Comparison of ENCODE assay signal across 8 cellular contexts in genomic region chr2:25521665-25522387, GRCh38.
DNase-seq lines count a peak whose midpoint lies in the region; ATAC-seq, FAIRE-seq and TF ChIP-seq lines count a peak whose summit lies in the region.

No MANE protein-coding gene starts in this region.

- ATAC-seq in GM21423 (IDR thresholded peaks at IDR 0.05; ENCODE audit: unreplicated experiment): peak; percentile 62

- DNase-seq in OCI-M1 (lab: John Stamatoyannopoulos, UW) (peak; percentile 91), brain microvascular endothelial cell (peak; percentile 55), kidney (no peak)
- DNase-seq in stimulated activated CD4-positive, alpha-beta T cell treated with anti-CD3 and anti-CD28 coated beads, Interleukin-4, amount 100 ng/mL, for 24 hours: peak; percentile 59
- DNase-seq in activated effector memory CD4-positive, alpha-beta T cell treated with Interleukin-2 at 50 U/mL for 16 hours: no peak

- H3K9me3 ChIP-seq in DOHH2 (ENCODE audit: control insufficient read depth, insufficient read depth, low read length) (no peaks in the 10 kb centered on the region), kidney (ENCODE audit: control insufficient read depth in 1 of 2, low read length in 2 of 2) (no peaks in the 10 kb centered on the region)

- TF ChIP-seq CTCF in DOHH2 (IDR thresholded peaks at IDR 0.05; ENCODE audit: low read depth, low read length, poor library complexity, severe bottlenecking): peak; percentile 82
- TF ChIP-seq CTCF in KMS-11 (conservative IDR thresholded peaks at IDR 0.05; ENCODE audit: low read depth, low read length): peak; percentile 88
- TF ChIP-seq CTCF in brain microvascular endothelial cell (IDR thresholded peaks at IDR 0.05; ENCODE audit: low read depth, low read length, missing control alignments): peak; percentile 69
- peak; percentile 77 for TF ChIP-seq CTCF in kidney (IDR thresholded peaks at IDR 0.05; ENCODE audit: borderline replicate concordance, extremely low read depth, insufficient read depth)

- H3K4me3 ChIP-seq in DOHH2 (ENCODE audit: low read length): peak overlapping the region; percentile 30; the same call in 1 of the 2 replicates
- no peak overlapping the region for H3K4me3 ChIP-seq in KMS-11 (IDR thresholded peaks at IDR 0.05; ENCODE audit: insufficient read depth, low read depth, low read length)
- no peak overlapping the region for H3K4me3 ChIP-seq in brain microvascular endothelial cell (ENCODE audit: low read depth, low read length)
- peak overlapping the region; percentile 61 to 80 for H3K4me3 ChIP-seq in kidney (ENCODE audit: low read length in 2 of 2)

- H3K36me3 ChIP-seq in DOHH2 (ENCODE audit: control insufficient read depth, low read length) (no peaks in the 10 kb centered on the region), KMS-11 (ENCODE audit: insufficient read depth) (no peaks in the 10 kb centered on the region), brain microvascular endothelial cell (replicated peaks) (no peaks in the 10 kb centered on the region), kidney (ENCODE audit: control insufficient read depth in 1 of 2, insufficient read depth in 2 of 2, low read length in 2 of 2) (no peaks in the 10 kb centered on the region)

- H3K79me2 ChIP-seq in DOHH2 (ENCODE audit: control insufficient read depth, low read length) (no peaks in the 10 kb centered on the region), KMS-11 (ENCODE audit: insufficient read depth, low read depth) (no peaks in the 10 kb centered on the region)

- no peak overlapping the region for H3K27ac ChIP-seq in DOHH2 (ENCODE audit: low read depth, low read length)
- peak overlapping the region; percentile 0; the same call in 1 of the 2 replicates for H3K27ac ChIP-seq in KMS-11
- no peak overlapping the region for H3K27ac ChIP-seq in brain microvascular endothelial cell
- H3K27ac ChIP-seq in kidney (ENCODE audit: low read depth in 2 of 2, low read length in 2 of 2): no peak overlapping the region

- H3K4me2 ChIP-seq in DOHH2 (ENCODE audit: low read length): peak overlapping the region; percentile 66
- H3K4me2 ChIP-seq in KMS-11: peak overlapping the region; percentile 50

- no peaks in the 10 kb centered on the region for H4K20me1 ChIP-seq in DOHH2 (ENCODE audit: control insufficient read depth, insufficient read depth, low read depth, low read length)
- H4K20me1 ChIP-seq in KMS-11 (ENCODE audit: insufficient read depth): no peaks in the 10 kb centered on the region

- in situ Hi-C loops in brain microvascular endothelial cell (cut with HindIII; ENCODE audit: low pct_ligation_motif_present, low sequenced_read_pairs): no loop called here

- no peaks in the 10 kb centered on the region for H3K9me2 ChIP-seq in DOHH2 (replicated peaks; ENCODE audit: control insufficient read depth, low read length)

- peak overlapping the region; percentile 60 for H2AFZ ChIP-seq in KMS-11 (ENCODE audit: low read depth)

- peaks cover 4% of the 10 kb centered on the region; the same call in 1 of the 2 replicates for H3F3A ChIP-seq in DOHH2 (ENCODE audit: control insufficient read depth, insufficient read depth)

- intact Hi-C loops in kidney (cut with DNase I): no loop called here

- FAIRE-seq in kidney (lab: Jason Lieb, UNC): peak; percentile 88

- no peak overlapping the region for H3K9ac ChIP-seq in KMS-11
- H3K9ac ChIP-seq in kidney (ENCODE audit: low read length in 2 of 2): peak overlapping the region; percentile 22 to 70

- peaks cover 19% of the 10 kb centered on the region for H3K4me1 ChIP-seq in DOHH2 (ENCODE audit: control insufficient read depth, low read length)
- H3K4me1 ChIP-seq in KMS-11 (ENCODE audit: low read depth, poor library complexity, severe bottlenecking): peaks cover 12% of the 10 kb centered on the region
- H3K4me1 ChIP-seq in kidney (ENCODE audit: control insufficient read depth in 1 of 2, insufficient read depth in 1 of 2, low read depth in 1 of 2, low read length in 2 of 2): peaks cover 0 to 5% of the 10 kb centered on the region in 2 donors

- H3K27me3 ChIP-seq in DOHH2 (ENCODE audit: control insufficient read depth, low read length) (no peaks in the 10 kb centered on the region), KMS-11 (ENCODE audit: insufficient read depth, low read depth) (no peaks in the 10 kb centered on the region), brain microvascular endothelial cell (replicated peaks) (no peaks in the 10 kb centered on the region)

Comparison
In these comparisons a context has a peak if more than half of its experiments do, and no peak if none do; other contexts are left out.
1. H3K4me3 ChIP-seq: peak in DOHH2 (single experiment) and kidney (2 of 2); none in KMS-11 (single experiment) and brain microvascular endothelial cell (single experiment).
2. DNase-seq: peak in OCI-M1 (single experiment), brain microvascular endothelial cell (single experiment) and stimulated activated CD4-positive, alpha-beta T cell treated with anti-CD3 and anti-CD28 coated beads, Interleukin-4, amount 100 ng/mL, for 24 hours (single experiment); none in kidney (single experiment) and activated effector memory CD4-positive, alpha-beta T cell treated with Interleukin-2 at 50 U/mL for 16 hours (single experiment).
3. Peak in every context shown above with its lines, with median percentiles within 50 percentile points of each other: CTCF ChIP-seq.